12 cellular contexts compared by ENCODE assay signal in genomic region chr12:122028165-122028591, GRCh38. TPM values are rescaled to one million over a fixed set of nuclear protein-coding genes. Genes with fewer than 3 reads are reported as not detected.
DNase-seq lines count a peak whose midpoint lies in the region; TF ChIP-seq lines count a peak whose summit lies in the region.
"Had no signal": no experiment of that assay in that cellular context is flagged by ENCODE, and none has a peak within 500 bp of the region (broad histone marks: within the 10 kb centered on the region; RNA-seq: fewer than 3 reads in every experiment).

No MANE protein-coding gene starts in this region.

- H4K20me1 ChIP-seq in BLaER1 treated with 17β-estradiol and CSF1 and Interleukin-3, amounts not matched to agents 10 nM and 100 nM, result peaks cover 11 to 99% (median 76%) of the 10 kb centered on the region in 11 experiments; a peak in 20 of 22 replicates
- no peaks in the 10 kb centered on the region for H4K20me1 ChIP-seq in mammary epithelial cell (ENCODE audit: insufficient read depth, low read length)

- no peak overlapping the region for H2BK5ac ChIP-seq in mesenchymal stem cell (ENCODE audit: low read depth, low read length, poor library complexity, severe bottlenecking)

- no TSS peak for BruUV-seq in mammary epithelial cell (replicated peaks; lab: Mats Ljungman, UMichigan)

- peak overlapping the region in 1 of 2 experiments; percentile 6 for H3K4ac ChIP-seq in mesenchymal stem cell (ENCODE audit: low read depth in 1 of 2, low read length in 2 of 2)

- no peak overlapping the region for H4K91ac ChIP-seq in mesenchymal stem cell (ENCODE audit: low read length)

- H3K4me3 ChIP-seq in BLaER1 treated with 17β-estradiol and CSF1 and Interleukin-3, amounts not matched to agents 10 nM and 100 nM, result peak overlapping the region in 1 of 10 experiments; percentile 13; a peak in 1 of 20 replicates
- H3K4me3 ChIP-seq in mammary epithelial cell (replicated peaks in 1 of 3; ENCODE audit: insufficient read depth in 1 of 3, low read depth in 2 of 3, low read length in 3 of 3), result no peak overlapping the region
- H3K4me3 ChIP-seq in mesenchymal stem cell (ENCODE audit: insufficient read depth in 1 of 2, low read depth in 1 of 2, low read length in 2 of 2), result no peak overlapping the region

- peaks cover 0 to 9% (median 0%) of the 10 kb centered on the region in 11 experiments; a peak in 1 of 22 replicates for H3K27me3 ChIP-seq in BLaER1 treated with 17β-estradiol and CSF1 and Interleukin-3, amounts not matched to agents 10 nM and 100 nM
- no peaks in the 10 kb centered on the region for H3K27me3 ChIP-seq in mammary epithelial cell (ENCODE audit: insufficient read depth, low read length)
- H3K27me3 ChIP-seq in mesenchymal stem cell (ENCODE audit: control insufficient read depth in 1 of 2, insufficient read depth in 1 of 2, low read length in 2 of 2), result no peaks in the 10 kb centered on the region

- no peak overlapping the region for H3K14ac ChIP-seq in mesenchymal stem cell (ENCODE audit: low read length in 2 of 2)

- in situ Hi-C loops in mammary epithelial cell (cut with MboI; ENCODE audit: low sequenced_read_pairs in 2 of 2), result no loop called here

- H2BK15ac ChIP-seq in mesenchymal stem cell (ENCODE audit: low read depth, poor library complexity, severe bottlenecking), result peak overlapping the region; percentile 34

- intact Hi-C loops in mammary epithelial cell (cut with micrococcal nuclease), result loop anchor here (1.0 to 5.0 kb wide), 2 partner anchors 73 to 226 kb away; partner anchors contain the start of gene SETD1B

- TF ChIP-seq CTCF in mammary epithelial cell (conservative IDR thresholded peaks at IDR 0.05 in 1 of 2, IDR thresholded peaks at IDR 0.05 in 1 of 2; ENCODE audit: extremely low read depth in 1 of 2, insufficient read depth in 1 of 2, low read depth in 1 of 2, low read length in 2 of 2), result no peak
- TF ChIP-seq CTCF in GM20000 (IDR thresholded peaks at IDR 0.05; ENCODE audit: extremely low read depth, missing control alignments), result no peak

- H3K18ac ChIP-seq in mesenchymal stem cell (ENCODE audit: low read depth in 1 of 2, low read length in 2 of 2), result no peak overlapping the region

- H2AFZ ChIP-seq in mammary epithelial cell (ENCODE audit: low read depth, low read length) (peak overlapping the region; percentile 51), mesenchymal stem cell (ENCODE audit: low read depth, low read length) (no peak overlapping the region)

- H3K79me1 ChIP-seq in mesenchymal stem cell (replicated peaks; ENCODE audit: low read length, poor library complexity, severe bottlenecking), result peaks cover 48% of the 10 kb centered on the region

- peaks cover 49 to 92% (median 87%) of the 10 kb centered on the region in 10 experiments for H3K4me1 ChIP-seq in BLaER1 treated with 17β-estradiol and CSF1 and Interleukin-3, amounts not matched to agents 10 nM and 100 nM
- H3K4me1 ChIP-seq in mammary epithelial cell (ENCODE audit: insufficient read depth, low read length), result peaks cover 58% of the 10 kb centered on the region
- peaks cover 44% of the 10 kb centered on the region for H3K4me1 ChIP-seq in mesenchymal stem cell (ENCODE audit: control insufficient read depth, insufficient read depth, low read depth, low read length)

- peaks cover 0 to 36% (median 15%) of the 10 kb centered on the region in 11 experiments; a peak in 14 of 22 replicates for H3K36me3 ChIP-seq in BLaER1 treated with 17β-estradiol and CSF1 and Interleukin-3, amounts not matched to agents 10 nM and 100 nM
- no peaks in the 10 kb centered on the region for H3K36me3 ChIP-seq in mammary epithelial cell (ENCODE audit: insufficient read depth, low read length)
- H3K36me3 ChIP-seq in mesenchymal stem cell (ENCODE audit: control insufficient read depth in 1 of 2, insufficient read depth in 2 of 2, low read depth in 1 of 2, low read length in 2 of 2), result peaks cover 0 to 16% of the 10 kb centered on the region in 2 experiments

- peaks cover 89% of the 10 kb centered on the region for H3K79me2 ChIP-seq in mammary epithelial cell (ENCODE audit: insufficient read depth, low read length)

- peak overlapping the region; percentile 61 for H2AK5ac ChIP-seq in mesenchymal stem cell (ENCODE audit: low read length, severe bottlenecking)

- DNase-seq in NCI-H446 (lab: John Stamatoyannopoulos, UW), result peak; percentile 54 to 74
- peak; percentile 80 for DNase-seq in mammary epithelial cell
- no peak for DNase-seq in mesenchymal stem cell
- DNase-seq in NCI-H526 (lab: John Stamatoyannopoulos, UW), result no peak
- no peak for DNase-seq in GM20000 (ENCODE audit: low spot score)
- DNase-seq in epidermal melanocyte (ENCODE audit: insufficient read length, low spot score), result no peak
- no peak for DNase-seq in NCI-H2171 (lab: John Stamatoyannopoulos, UW)
- DNase-seq: activated CD4-positive, alpha-beta T cell treated with anti-CD3 and anti-CD28 coated beads, Interleukin-2, amount 50 U/mL, for 4 hours; activated effector memory CD4-positive, alpha-beta T cell treated with Interleukin-2 at 50 U/mL for 16 hours; Kasumi-1; stimulated activated naive CD4-positive, alpha-beta T cell had no signal

- CTCF ChIA-PET in mammary epithelial cell (lab: Charles Lee; ENCODE audit: low non-redundant PET), result no interaction called here

- peak overlapping the region in 8 of 11 experiments; percentile 4 to 67 (median 56); a peak in 13 of 22 replicates for H3K9ac ChIP-seq in BLaER1 treated with 17β-estradiol and CSF1 and Interleukin-3, amounts not matched to agents 10 nM and 100 nM
- H3K9ac ChIP-seq in mammary epithelial cell (ENCODE audit: insufficient read depth, low read length), result peak overlapping the region; percentile 20
- H3K9ac ChIP-seq in mesenchymal stem cell (ENCODE audit: low read length), result no peak overlapping the region

- dilution Hi-C loops in mammary epithelial cell (cut with HindIII; ENCODE audit: low sequenced_read_pairs), result no loop called here

- H3K9me3 ChIP-seq in BLaER1 treated with 17β-estradiol and CSF1 and Interleukin-3, amounts not matched to agents 10 nM and 100 nM (replicated peaks in 1 of 11), result no peaks in the 10 kb centered on the region
- H3K9me3 ChIP-seq in mammary epithelial cell (replicated peaks; ENCODE audit: insufficient read depth, low read length) (no peaks in the 10 kb centered on the region), mesenchymal stem cell (ENCODE audit: control insufficient read depth, low read length) (no peaks in the 10 kb centered on the region)

- peak overlapping the region in 8 of 11 experiments; percentile 28 to 97 (median 77); a peak in 14 of 22 replicates for H3K27ac ChIP-seq in BLaER1 treated with 17β-estradiol and CSF1 and Interleukin-3, amounts not matched to agents 10 nM and 100 nM
- H3K27ac ChIP-seq in mammary epithelial cell (ENCODE audit: insufficient read depth, low read depth, low read length) (peak overlapping the region; percentile 43), mesenchymal stem cell (ENCODE audit: low read length, poor library complexity, severe bottlenecking) (no peak overlapping the region)

- H4K8ac ChIP-seq in mesenchymal stem cell (ENCODE audit: low read length), result no peak overlapping the region

- H2BK12ac ChIP-seq in mesenchymal stem cell (ENCODE audit: low read length in 2 of 2), result no peak overlapping the region

- H3K4me2 ChIP-seq in BLaER1 treated with 17β-estradiol and CSF1 and Interleukin-3, amounts not matched to agents 10 nM and 100 nM, result peak overlapping the region; percentile 56 to 99 (median 97)
- peak overlapping the region; percentile 58 for H3K4me2 ChIP-seq in mammary epithelial cell (ENCODE audit: insufficient read depth, low read depth, low read length)
- no peak overlapping the region for H3K4me2 ChIP-seq in mesenchymal stem cell (ENCODE audit: low read length, poor library complexity, severe bottlenecking)

- H2BK120ac ChIP-seq in mesenchymal stem cell (ENCODE audit: low read depth, low read length), result no peak overlapping the region

- WGBS in mammary epithelial cell (ENCODE audit: low coverage, missing lambda C conversion rate), result 5% methylated on average over 6 of the region's 8 CpGs
- 90% methylated on average over 7 of the region's 8 CpGs for WGBS in mesenchymal stem cell

- H3K23ac ChIP-seq in mesenchymal stem cell (ENCODE audit: low read length in 2 of 2), result no peak overlapping the region

RNA-seq across cellular contexts. Expression of gene BCL7A, which starts 6.5 kb away (rescaled TPM):
- total RNA-seq in mammary epithelial cell, result 10 to 100 TPM; 15.8 to 27.7 TPM
- 17.4 TPM for polyA plus RNA-seq in mammary epithelial cell
- polyA minus RNA-seq in mammary epithelial cell, result 15.9 TPM
- polyA plus RNA-seq in mesenchymal stem cell (2013, experiment 1 of 2), result 6.3 TPM
- 5.9 TPM for polyA plus RNA-seq in mesenchymal stem cell (2013, experiment 2 of 2)

RNA-seq across cellular contexts. Expression of gene MLXIP, which starts 50.4 kb away (rescaled TPM):
- 10 to 100 TPM; 17.7 to 53.6 TPM for total RNA-seq in mammary epithelial cell
- polyA plus RNA-seq in mammary epithelial cell, result 14.3 TPM
- polyA minus RNA-seq in mammary epithelial cell, result 50.3 TPM
- polyA plus RNA-seq in mesenchymal stem cell (2013, experiment 1 of 2), result 61.2 TPM
- polyA plus RNA-seq in mesenchymal stem cell (2013, experiment 2 of 2), result 58.9 TPM

Comparison
In these comparisons a context has a peak if more than half of its experiments do, and no peak if none do; other contexts are left out.
1. DNase-seq: peak in NCI-H446 (2 of 2) and mammary epithelial cell (single experiment); none in mesenchymal stem cell (single experiment), NCI-H526 (0 of 2), GM20000 (single experiment), epidermal melanocyte (single experiment) and NCI-H2171 (single experiment).